9 cellular contexts compared by ENCODE assay signal in the genomic region with DNA sequence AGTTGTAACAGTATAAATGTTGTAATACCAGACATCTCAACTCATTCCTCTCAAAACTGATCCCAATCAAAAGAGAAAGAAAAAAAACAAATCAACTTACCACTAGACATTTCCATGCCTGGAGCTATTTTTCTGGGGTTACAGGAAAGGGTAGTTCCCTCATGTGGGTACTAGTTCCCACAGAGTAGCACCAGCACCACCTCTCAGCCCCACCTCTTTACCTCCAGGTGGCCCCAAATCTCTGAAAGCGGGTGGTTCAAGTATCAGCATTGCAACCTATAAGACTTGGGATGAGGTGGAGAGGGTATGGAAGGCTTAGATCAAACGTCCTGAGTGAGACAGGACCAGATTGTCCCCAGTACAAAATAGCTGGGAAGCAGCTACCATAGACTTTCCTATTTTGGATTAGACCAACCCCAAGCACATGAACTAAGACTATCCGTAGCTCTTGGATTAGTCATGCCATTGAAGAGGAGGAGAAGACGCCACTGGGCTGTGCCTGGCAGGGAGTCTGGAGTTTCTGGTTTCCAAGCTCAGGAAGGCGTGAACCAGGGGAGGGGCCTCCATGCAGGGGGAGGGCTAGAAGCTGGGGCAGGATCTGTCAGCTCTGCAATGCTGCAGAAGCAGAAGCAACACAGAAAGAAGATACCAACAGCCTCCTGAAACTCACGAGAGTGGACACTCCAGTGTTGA. TPM values are rescaled to one million over a fixed set of nuclear protein-coding genes. Genes with fewer than 3 reads are reported as not detected.
A peak's percentile ranks its signal among the peaks of the same experiment; 100 is the strongest.
DNase-seq lines count a peak whose midpoint lies in the region; ATAC-seq, FAIRE-seq and TF ChIP-seq lines count a peak whose summit lies in the region.
"Had no signal": no experiment of that assay in that cellular context is flagged by ENCODE, and none has a peak within 500 bp of the region (broad histone marks: within the 10 kb centered on the region; RNA-seq: fewer than 3 reads in every experiment).

A gene with protein sequence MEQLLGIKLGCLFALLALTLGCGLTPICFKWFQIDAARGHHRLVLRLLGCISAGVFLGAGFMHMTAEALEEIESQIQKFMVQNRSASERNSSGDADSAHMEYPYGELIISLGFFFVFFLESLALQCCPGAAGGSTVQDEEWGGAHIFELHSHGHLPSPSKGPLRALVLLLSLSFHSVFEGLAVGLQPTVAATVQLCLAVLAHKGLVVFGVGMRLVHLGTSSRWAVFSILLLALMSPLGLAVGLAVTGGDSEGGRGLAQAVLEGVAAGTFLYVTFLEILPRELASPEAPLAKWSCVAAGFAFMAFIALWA (plus strand): TSS at position 620 of the 693 bp plus-strand sequence. CDS start 154 bp downstream, outside the sequence.

- H3K4me1 ChIP-seq in PC-9 (replicated peaks; ENCODE audit: insufficient read depth): peaks cover 20% of the 10 kb centered on the region
- H3K4me1 ChIP-seq in pancreas: no peaks in the 10 kb centered on the region

- WGBS in pancreas, 2 donors: 37 to 42% methylated on average over 6 of the region's 6 CpGs

- H3F3A ChIP-seq in PC-9 (ENCODE audit: insufficient read depth, low read depth): peaks cover 13% of the 10 kb centered on the region; the same call in 1 of the 2 replicates

- no peaks in the 10 kb centered on the region for H3K79me2 ChIP-seq in PC-9 (ENCODE audit: low read depth)

- no peaks in the 10 kb centered on the region for H3K36me3 ChIP-seq in PC-9 (ENCODE audit: low read depth)
- H3K36me3 ChIP-seq in pancreas: peaks cover 9 to 35% (median 24%) of the 10 kb centered on the region in 3 donors

- no peaks in the 10 kb centered on the region for H4K20me1 ChIP-seq in PC-9 (ENCODE audit: insufficient read depth)

- H3K27me3 ChIP-seq in PC-9 (ENCODE audit: insufficient read depth, low read depth): no peaks in the 10 kb centered on the region
- H3K27me3 ChIP-seq in pancreas: no peaks in the 10 kb centered on the region

- DNase-seq in Caki2 (ENCODE audit: low read depth) (peak; percentile 58), PC-9 (peak; percentile 64 to 76), foreskin fibroblast (peak; percentile 66 to 78), pancreas (no peak), pons (ENCODE audit: low spot score) (no peak), dermis blood vessel endothelial cell (no peak)

- no peak within 1 kb of the TSS for H2AFZ ChIP-seq in PC-9

- peak in 3 of 4 donors; percentile 68 to 77 (median 69) for ATAC-seq in pancreas
- ATAC-seq in HG03280 (IDR thresholded peaks at IDR 0.05; ENCODE audit: unreplicated experiment): no peak
- no peak for ATAC-seq in GM18502 (IDR thresholded peaks at IDR 0.05; ENCODE audit: poor library complexity, unreplicated experiment)

- H3K4me2 ChIP-seq in PC-9: peak within 1 kb of the TSS; percentile 47

- POLR2A ChIA-PET in PC-9 (lab: Charles Lee; ENCODE audit: unreplicated experiment): interaction anchor here (0.7 kb wide), 1 partner anchor 11 kb away, joined by 3 read pairs; no protein-coding TSS in a partner anchor

- H3K4me3 ChIP-seq in PC-9 (no peak within 1 kb of the TSS), foreskin fibroblast (ENCODE audit: low read depth in 1 of 2, low read length in 2 of 2) (no peak within 1 kb of the TSS), pancreas (no peak within 1 kb of the TSS)
- H3K4me3 ChIP-seq: thoracic aorta had no signal

- BruUV-seq in PC-9 (replicated peaks; lab: Mats Ljungman, UMichigan): no TSS peak

- H3K27ac ChIP-seq in PC-9 (peak within 1 kb of the TSS; percentile 68), pancreas (no peak within 1 kb of the TSS)
- H3K27ac ChIP-seq: thoracic aorta had no signal

- FAIRE-seq in pancreas (lab: Jason Lieb, UNC): no peak

- no peak for TF ChIP-seq CTCF in PC-9 (conservative IDR thresholded peaks at IDR 0.05)
- no peak for TF ChIP-seq CTCF in foreskin fibroblast (IDR thresholded peaks at IDR 0.05; ENCODE audit: low read depth, low read length)
- TF ChIP-seq CTCF in pancreas (IDR thresholded peaks at IDR 0.05): no peak

- no peaks in the 10 kb centered on the region for H3K9me2 ChIP-seq in PC-9 (ENCODE audit: insufficient read depth)

- in situ Hi-C loops in Caki2 (cut with HindIII; ENCODE audit: low pct_unique_long_range_greater_than_20kb, low sequenced_read_pairs): no loop called here

- CTCF ChIA-PET in PC-9 (lab: Charles Lee): interaction anchor here (0.6 to 1.9 kb wide), 4 partner anchors 16 to 106 kb away, joined by 3 to 9 read pairs (median 4); no protein-coding TSS in a partner anchor

- H3K9me3 ChIP-seq in PC-9 (ENCODE audit: insufficient read depth, low read depth) (no peaks in the 10 kb centered on the region), pancreas (no peaks in the 10 kb centered on the region)
- H3K9me3 ChIP-seq: thoracic aorta had no signal

- intact Hi-C loops in PC-9 (cut with micrococcal nuclease; ENCODE audit: unreplicated experiment) (loop anchor here (2.0 to 5.0 kb wide), 2 partner anchors 28 to 367 kb away; no protein-coding TSS in a partner anchor), pancreas (cut with DNase I) (no loop called here)

RNA-seq across cellular contexts. Expression of the gene that starts here (rescaled TPM):
- 0.27 TPM in 1 of 2 replicates, not detected in the other for total RNA-seq in Caki2 (2014; rRNA removed; shearing (Covaris generic); ENCODE audit: low replicate concordance)
- total RNA-seq in PC-9 (2021): 0.35 and 0.68 TPM in 2 replicates
- not detected for total RNA-seq in pancreas
- under 1 TPM in 1 of 2 donors, not detected in 1; 0.09 TPM for polyA plus RNA-seq in pancreas
- total RNA-seq in dermis blood vessel endothelial cell: not detected in 2 replicates
- total RNA-seq: thoracic aorta had no signal

Comparison
In these comparisons a context has a peak if more than half of its experiments do, and no peak if none do; other contexts are left out.
1. Peak in DNase-seq in Caki2; RNA of the gene not detected or under 1 TPM.
2. Peak in DNase-seq, H3K27ac ChIP-seq and H3K4me2 ChIP-seq in PC-9; RNA of the gene not detected or under 1 TPM.
3. Peak in ATAC-seq in pancreas; RNA of the gene not detected or under 1 TPM.
4. DNase-seq: peak in foreskin fibroblast (2 of 2); none in pancreas (0 of 6), pons (single experiment) and dermis blood vessel endothelial cell (single experiment).